ENCODE assay signal across 10 cellular contexts in genomic region chr16:61887903-61888302, GRCh38.
DNase-seq lines count a peak whose midpoint lies in the region; ATAC-seq and TF ChIP-seq lines count a peak whose summit lies in the region.
"Had no signal": no experiment of that assay in that cellular context is flagged by ENCODE, and none has a peak within 500 bp of the region (broad histone marks: within the 10 kb centered on the region; RNA-seq: fewer than 3 reads in every experiment).

No MANE protein-coding gene starts in this region.

- H4K8ac ChIP-seq in H9 (replicated peaks; ENCODE audit: insufficient read length, low read depth, low read length), result no peak overlapping the region

- H3K36me3 Mint-ChIP-seq in H9 (ENCODE audit: insufficient read depth in 1 of 3, low read depth in 3 of 3), result peaks cover 3 to 13% (median 9%) of the 10 kb centered on the region in 3 experiments; a peak in 6 of 7 replicates

- peak overlapping the region in 2 of 3 experiments; percentile 17 to 84; a peak in 2 of 7 replicates for H3K27ac Mint-ChIP-seq in H9

- H3K4me1 ChIP-seq in A673 (ENCODE audit: insufficient read depth, low read length, poor library complexity, severe bottlenecking) (peaks cover 34% of the 10 kb centered on the region), H9 (ENCODE audit: insufficient read depth, low read length) (peaks cover 2% of the 10 kb centered on the region; the same call in 1 of the 2 replicates)
- H3K4me1 ChIP-seq: heart left ventricle had no signal

- no peak for ATAC-seq in HG02938 (IDR thresholded peaks at IDR 0.05; ENCODE audit: unreplicated experiment)
- ATAC-seq in GM18502 (IDR thresholded peaks at IDR 0.05; ENCODE audit: poor library complexity, unreplicated experiment), result no peak

- POLR2A ChIA-PET in A673 (lab: Charles Lee; ENCODE audit: low non-redundant PET), result no interaction called here

- no peak overlapping the region for H4K5ac ChIP-seq in H9 (ENCODE audit: insufficient read length, low read depth, low read length)

- no CpG with 5 or more reads among the region's 4 CpGs for WGBS in H9 (ENCODE audit: extremely low coverage, insufficient read length, low lambda C conversion rate)

- no peaks in the 10 kb centered on the region for H3K9me3 ChIP-seq in A673 (ENCODE audit: low read depth, low read length, poor library complexity, severe bottlenecking)
- no peaks in the 10 kb centered on the region for H3K9me3 ChIP-seq in H9 (ENCODE audit: control insufficient read depth, low read depth, low read length)

- no peaks in the 10 kb centered on the region for H3K79me1 ChIP-seq in H9 (ENCODE audit: insufficient read depth, low read depth, low read length, poor library complexity, severe bottlenecking)

- H3K18ac ChIP-seq in H9 (ENCODE audit: insufficient read length, low read depth, low read length), result no peak overlapping the region

- no peaks in the 10 kb centered on the region for H3K36me3 ChIP-seq in A673 (ENCODE audit: insufficient read depth, low read length, poor library complexity, severe bottlenecking)
- H3K36me3 ChIP-seq: heart left ventricle had no signal

- peaks cover 0 to 7% of the 10 kb centered on the region in 2 experiments; a peak in 3 of 5 replicates for H3K9me3 Mint-ChIP-seq in H9

- H3K27me3 ChIP-seq in A673 (replicated peaks; ENCODE audit: insufficient read depth, low read depth, low read length, poor library complexity) (no peaks in the 10 kb centered on the region), H9 (ENCODE audit: insufficient read depth, low read length) (no peaks in the 10 kb centered on the region)
- H3K27me3 ChIP-seq: heart left ventricle had no signal

- H3K27me3 Mint-ChIP-seq in H9 (ENCODE audit: low read depth), result no peaks in the 10 kb centered on the region

- TF ChIP-seq CTCF in A673 (conservative IDR thresholded peaks at IDR 0.05; ENCODE audit: low read depth, low read length) (no peak), H9 (conservative IDR thresholded peaks at IDR 0.05) (no peak)

- no peak overlapping the region for H3K9ac ChIP-seq in H9 (ENCODE audit: extremely low read depth, insufficient read length, low read length)

- H2AK5ac ChIP-seq in H9 (ENCODE audit: insufficient read length, low read length), result no peak overlapping the region

- no peak overlapping the region for H3K4ac ChIP-seq in H9 (ENCODE audit: low read depth, low read length)

- H3K79me2 ChIP-seq in H9 (ENCODE audit: insufficient read depth, low read length), result no peaks in the 10 kb centered on the region

- no peaks in the 10 kb centered on the region for H4K20me1 ChIP-seq in H9 (ENCODE audit: control insufficient read depth, insufficient read depth, insufficient read length)

- H2BK12ac ChIP-seq in H9 (ENCODE audit: insufficient read length, low read depth, low read length), result no peak overlapping the region

- H3K23ac ChIP-seq in H9 (ENCODE audit: insufficient read length, low read depth, low read length), result no peak overlapping the region

- BruUV-seq in A673 (replicated peaks; lab: Mats Ljungman, UMichigan), result no TSS peak

- no peak overlapping the region for H3K4me2 ChIP-seq in H9 (ENCODE audit: insufficient read depth, insufficient read length, low read length)

- no peak overlapping the region for H4K91ac ChIP-seq in H9 (ENCODE audit: insufficient read length, low read depth, low read length)

- H2BK15ac ChIP-seq in H9 (ENCODE audit: low read depth, low read length), result no peak overlapping the region

- H2BK120ac ChIP-seq in H9 (ENCODE audit: low read depth, low read length, poor library complexity, severe bottlenecking), result no peak overlapping the region

- H3K27ac ChIP-seq in A673 (ENCODE audit: low read depth, low read length, poor library complexity, severe bottlenecking), result peak overlapping the region; percentile 21
- no peak overlapping the region for H3K27ac ChIP-seq in H9 (ENCODE audit: insufficient read length, low read depth, low read length)
- H3K27ac ChIP-seq: C4-2B, heart left ventricle had no signal

- no peaks in the 10 kb centered on the region for H3K23me2 ChIP-seq in H9 (ENCODE audit: insufficient read length, low read depth, low read length, poor library complexity, severe bottlenecking)

- peaks cover 4 to 16% of the 10 kb centered on the region in 2 experiments for H3K4me1 Mint-ChIP-seq in H9

- H3K56ac ChIP-seq in H9 (ENCODE audit: insufficient read length, low read depth, low read length), result no peak overlapping the region

- DNase-seq in A673 (ENCODE audit: low spot score), result peak; percentile 45
- no peak for DNase-seq in H9
- peak; percentile 92 for DNase-seq in RPMI8226
- peak; percentile 12 to 30 for DNase-seq in hippocampal formation (lab: John Stamatoyannopoulos, UW)
- DNase-seq in DMS79 treated with DMSO at 0.1 percent for 48 hours (lab: John Stamatoyannopoulos, UW), result no peak
- no peak for DNase-seq in NCI-H1048 (lab: John Stamatoyannopoulos, UW)

- no peak overlapping the region for H2BK20ac ChIP-seq in H9 (ENCODE audit: low read depth, low read length, poor library complexity, severe bottlenecking)

- peak overlapping the region; percentile 12; the same call in 1 of the 2 replicates for H3K14ac ChIP-seq in H9 (ENCODE audit: insufficient read depth, low read length)

- H3K4me3 ChIP-seq in A673 (ENCODE audit: low read depth, low read length, poor library complexity, severe bottlenecking), result no peak overlapping the region
- H3K4me3 ChIP-seq: heart left ventricle had no signal

- H3T11ph ChIP-seq in H9 (ENCODE audit: low read length), result no peak overlapping the region

- H2BK5ac ChIP-seq in H9 (ENCODE audit: insufficient read length, low read length), result no peak overlapping the region

- intact Hi-C loops in A673 (cut with micrococcal nuclease; ENCODE audit: unreplicated experiment), result no loop called here

- no peak overlapping the region for H3K4me3 Mint-ChIP-seq in H9

- CTCF ChIA-PET in A673 (lab: Charles Lee), result no interaction called here

- no peak overlapping the region for H2AFZ ChIP-seq in H9 (ENCODE audit: low read length)

Comparison
In these comparisons a context has a peak if more than half of its experiments do, and no peak if none do; other contexts are left out.
1. DNase-seq: peak in A673 (single experiment), RPMI8226 (single experiment) and hippocampal formation (2 of 2); none in H9 (single experiment), DMS79 treated with DMSO at 0.1 percent for 48 hours (single experiment) and NCI-H1048 (single experiment).